In the genomic region with DNA sequence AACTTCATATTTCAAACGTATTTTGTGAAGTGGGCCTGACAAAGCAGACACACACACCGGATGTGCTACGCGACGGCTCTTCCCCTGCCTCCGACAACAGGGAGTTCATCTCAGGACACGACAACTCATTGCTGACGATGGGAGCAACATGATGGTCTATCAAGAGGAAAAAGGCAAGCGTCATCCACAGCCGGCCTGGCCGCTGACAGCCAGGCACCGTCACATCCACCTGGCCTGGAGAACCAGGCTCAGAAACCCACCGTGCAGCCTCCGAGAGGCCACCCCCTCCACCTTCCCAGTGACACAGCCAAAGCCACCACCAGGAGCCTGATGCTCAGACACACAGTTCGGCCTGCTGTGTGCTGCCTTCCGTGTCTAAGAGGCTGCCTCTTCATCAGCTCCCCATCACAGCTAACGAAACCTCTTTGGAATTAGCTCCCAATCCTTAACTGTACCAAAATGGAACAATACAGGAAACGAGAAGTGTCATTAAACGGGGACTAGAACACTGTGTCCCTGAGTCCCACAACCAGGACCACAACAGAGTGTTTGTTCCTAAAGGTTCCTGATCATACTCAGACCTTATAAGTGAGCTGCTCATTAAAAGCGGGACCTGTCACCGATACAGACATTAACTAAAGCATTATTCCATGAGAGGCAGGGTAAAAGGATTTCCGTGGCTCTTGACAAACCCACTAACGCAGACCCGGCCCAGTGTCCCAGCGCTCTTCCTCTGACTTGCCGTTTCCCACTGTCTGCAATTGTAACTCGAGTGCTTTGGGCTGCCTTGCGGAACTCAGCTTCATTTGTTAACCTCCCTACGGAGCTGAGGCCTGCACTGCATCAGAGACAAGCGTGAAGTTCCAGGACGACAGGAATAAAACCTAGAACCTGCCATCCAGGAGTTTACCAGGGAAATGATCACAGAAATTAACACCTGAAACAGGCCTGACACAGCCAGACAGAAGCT, we compare ENCODE assay signal across 16 cellular contexts.
DNase-seq lines count a peak whose midpoint lies in the region; ATAC-seq and TF ChIP-seq lines count a peak whose summit lies in the region.
"Had no signal": no experiment of that assay in that cellular context is flagged by ENCODE, and none has a peak within 500 bp of the region (broad histone marks: within the 10 kb centered on the region; RNA-seq: fewer than 3 reads in every experiment).

No MANE protein-coding gene starts in this region.

- H3K4me3 Mint-ChIP-seq in natural killer cell treated with Interleukin-12 subunit alpha and Interleukin-12 subunit beta and Interleukin-15 and Interleukin-18, amount 100 ng/mL, for 72 hours, result no peak overlapping the region
- H3K4me3 Mint-ChIP-seq in osteocyte (ENCODE audit: unreplicated experiment) (no peak overlapping the region), mesothelial cell of epicardium (no peak overlapping the region)

- peaks cover 9% of the 10 kb centered on the region for H3K36me3 Mint-ChIP-seq in natural killer cell treated with Interleukin-12 subunit alpha and Interleukin-12 subunit beta and Interleukin-15 and Interleukin-18, amount 100 ng/mL, for 72 hours
- no peaks in the 10 kb centered on the region for H3K36me3 Mint-ChIP-seq in osteocyte (ENCODE audit: unreplicated experiment)
- no peaks in the 10 kb centered on the region for H3K36me3 Mint-ChIP-seq in mesothelial cell of epicardium

- H3K4me1 ChIP-seq in BE2C, result peaks cover 17% of the 10 kb centered on the region
- H3K4me1 ChIP-seq: breast epithelium, Caco-2, Peyer's patch had no signal

- no peaks in the 10 kb centered on the region for H3K27me3 ChIP-seq in BE2C
- H3K27me3 ChIP-seq: breast epithelium, Peyer's patch, tibial nerve had no signal

- no peaks in the 10 kb centered on the region for H3K27me3 Mint-ChIP-seq in natural killer cell treated with Interleukin-12 subunit alpha and Interleukin-12 subunit beta and Interleukin-15 and Interleukin-18, amount 100 ng/mL, for 72 hours
- H3K27me3 Mint-ChIP-seq in osteocyte (ENCODE audit: unreplicated experiment) (no peaks in the 10 kb centered on the region), mesothelial cell of epicardium (ENCODE audit: low read depth) (peaks cover 52% of the 10 kb centered on the region)

- H3K9me3 Mint-ChIP-seq in natural killer cell treated with Interleukin-12 subunit alpha and Interleukin-12 subunit beta and Interleukin-15 and Interleukin-18, amount 100 ng/mL, for 72 hours, result peaks cover 3% of the 10 kb centered on the region
- H3K9me3 Mint-ChIP-seq in osteocyte (ENCODE audit: unreplicated experiment) (peaks cover 3% of the 10 kb centered on the region), mesothelial cell of epicardium (no peaks in the 10 kb centered on the region)

- TF ChIP-seq CTCF in BE2C (IDR thresholded peaks at IDR 0.05; ENCODE audit: low read depth, low read length) (no peak), osteocyte (IDR thresholded peaks at IDR 0.05) (no peak), mesothelial cell of epicardium (IDR thresholded peaks at IDR 0.05; ENCODE audit: unreplicated experiment) (no peak)

- peak overlapping the region; percentile 22 to 72 for H3K27ac Mint-ChIP-seq in natural killer cell treated with Interleukin-12 subunit alpha and Interleukin-12 subunit beta and Interleukin-15 and Interleukin-18, amount 100 ng/mL, for 72 hours
- H3K27ac Mint-ChIP-seq in osteocyte (ENCODE audit: unreplicated experiment) (no peak overlapping the region), mesothelial cell of epicardium (no peak overlapping the region)

- H3K4me3 ChIP-seq in BE2C (ENCODE audit: low read depth, low read length), result peak overlapping the region; percentile 36
- H3K4me3 ChIP-seq: breast epithelium, Peyer's patch, tibial nerve had no signal

- DNase-seq in BE2C (peak; percentile 74), SHP77 (lab: John Stamatoyannopoulos, UW) (peak; percentile 67 to 75), left cardiac atrium (peak; percentile 31), osteocyte (ENCODE audit: extremely low spot score, unreplicated experiment) (no peak), mesothelial cell of epicardium (ENCODE audit: low spot score in 2 of 2, unreplicated experiment in 2 of 2) (no peak)
- DNase-seq in natural killer cell treated with Interleukin-12 subunit alpha and Interleukin-12 subunit beta and Interleukin-15 and Interleukin-18, amount 100 ng/mL, for 72 hours (ENCODE audit: low spot score), result no peak
- DNase-seq: activated gamma-delta T cell; Caco-2; NCI-H2107; NCI-H748 treated with DMSO at 0.1 percent for 48 hours; Peyer's patch; stimulated activated CD4-positive, alpha-beta T cell treated with anti-CD3 and anti-CD28 coated beads, Interleukin-2, amount 100 ng/mL, for 24 hours had no signal

- intact Hi-C loops in left cardiac atrium (cut with DNase I), result loop anchor here in 1 of 2 donors (10.0 kb wide), 1 partner anchor 71 kb away; no protein-coding TSS in a partner anchor

- H3K4me1 Mint-ChIP-seq in natural killer cell treated with Interleukin-12 subunit alpha and Interleukin-12 subunit beta and Interleukin-15 and Interleukin-18, amount 100 ng/mL, for 72 hours (ENCODE audit: low read depth in 2 of 2), result peaks cover 56 to 67% of the 10 kb centered on the region in 2 donors
- H3K4me1 Mint-ChIP-seq in osteocyte (ENCODE audit: unreplicated experiment) (no peaks in the 10 kb centered on the region), mesothelial cell of epicardium (no peaks in the 10 kb centered on the region)

- no peaks in the 10 kb centered on the region for H3K36me3 ChIP-seq in BE2C
- H3K36me3 ChIP-seq: breast epithelium, Peyer's patch had no signal

- no peaks in the 10 kb centered on the region for H3K9me3 ChIP-seq in BE2C
- H3K9me3 ChIP-seq: Caco-2, Peyer's patch had no signal

- ATAC-seq in left cardiac atrium, result peak; percentile 50 to 76
- ATAC-seq in natural killer cell treated with Interleukin-12 subunit alpha and Interleukin-12 subunit beta and Interleukin-15 and Interleukin-18, amount 100 ng/mL, for 72 hours, result no peak
- ATAC-seq in GM21526 (IDR thresholded peaks at IDR 0.05; ENCODE audit: low FRiP score, unreplicated experiment), result no peak
- ATAC-seq in HG03378 (IDR thresholded peaks at IDR 0.05; ENCODE audit: unreplicated experiment), result no peak

Comparison
In these comparisons a context has a peak if more than half of its experiments do, and no peak if none do; other contexts are left out.
1. DNase-seq: peak in BE2C (single experiment), SHP77 (2 of 2) and left cardiac atrium (single experiment); none in natural killer cell treated with Interleukin-12 subunit alpha and Interleukin-12 subunit beta and Interleukin-15 and Interleukin-18, amount 100 ng/mL, for 72 hours (single experiment), osteocyte (single experiment) and mesothelial cell of epicardium (0 of 2).
2. ATAC-seq: peak in left cardiac atrium (2 of 2); none in natural killer cell treated with Interleukin-12 subunit alpha and Interleukin-12 subunit beta and Interleukin-15 and Interleukin-18, amount 100 ng/mL, for 72 hours (0 of 2), GM21526 (single experiment) and HG03378 (single experiment).
3. H3K27ac Mint-ChIP-seq: peak in natural killer cell treated with Interleukin-12 subunit alpha and Interleukin-12 subunit beta and Interleukin-15 and Interleukin-18, amount 100 ng/mL, for 72 hours (2 of 2); none in osteocyte (single experiment) and mesothelial cell of epicardium (single experiment).